ENCODE assay signal across 1 cellular context in genomic region chr20:63689046-63690000, GRCh38.
TF ChIP-seq lines count a peak whose summit lies in the region.

No MANE protein-coding gene starts in this region.

TF ChIP-seq in HepG2, 621 proteins besides CTCF, POLR2A, EP300 and RAD21:
- TF ChIP-seq MATR3 (CRISPR knock-in tag; IDR thresholded peaks at IDR 0.05) (0 out of 2 replicates have a peak, but pooled peaks have one; percentile 32), PCBP1 (IDR thresholded peaks at IDR 0.05; ENCODE audit: borderline replicate concordance, low read depth, low read length) (0 out of 2 replicates have a peak, but pooled peaks have one; percentile 68), AKAP8 (CRISPR knock-in tag; IDR thresholded peaks at IDR 0.05) (0 out of 2 replicates have a peak, but pooled peaks have one; percentile 27), KDM3A (CRISPR knock-in tag; IDR thresholded peaks at IDR 0.05; ENCODE audit: low read depth) (peak; percentile 5; the same call in 1 of the 2 replicates), IRF9 (CRISPR knock-in tag; IDR thresholded peaks at IDR 0.05; ENCODE audit: borderline replicate concordance) (0 out of 2 replicates have a peak, but pooled peaks have one; percentile 42), RBFOX2 (IDR thresholded peaks at IDR 0.05; ENCODE audit: low read depth, low read length) (0 out of 2 replicates have a peak, but pooled peaks have one; percentile 6), AGO1 (IDR thresholded peaks at IDR 0.05; ENCODE audit: low read depth, low read length, poor library complexity, severe bottlenecking) (peak; percentile 94), AGO2 (optimal IDR thresholded peaks at IDR 0.05; ENCODE audit: low read depth, low read length) (peak; percentile 80), ZNF781 (CRISPR knock-in tag; IDR thresholded peaks at IDR 0.05; ENCODE audit: borderline replicate concordance, not compliant biosample characterization) (no peak), CHCHD3 (CRISPR knock-in tag; IDR thresholded peaks at IDR 0.05) (0 out of 2 replicates have a peak, but pooled peaks have one; percentile 22), USF2 (IDR thresholded peaks at IDR 0.05; ENCODE audit: low read depth, low read length) (no peak), USF2 (CRISPR knock-in tag; IDR thresholded peaks at IDR 0.05; ENCODE audit: borderline replicate concordance) (no peak), KDM5B (CRISPR knock-in tag; IDR thresholded peaks at IDR 0.05; ENCODE audit: borderline replicate concordance) (0 out of 2 replicates have a peak, but pooled peaks have one; percentile 23), ZFP90 (CRISPR knock-in tag; IDR thresholded peaks at IDR 0.05; ENCODE audit: borderline replicate concordance) (0 out of 2 replicates have a peak, but pooled peaks have one; percentile 27), NCOR1 (IDR thresholded peaks at IDR 0.05; ENCODE audit: borderline replicate concordance, low read length) (no peak), POLR2AphosphoS5 (IDR thresholded peaks at IDR 0.05; ENCODE audit: low read depth, low read length) (peak; percentile 2; the same call in 1 of the 2 replicates), HES4 (CRISPR knock-in tag; IDR thresholded peaks at IDR 0.05; ENCODE audit: borderline replicate concordance) (0 out of 2 replicates have a peak, but pooled peaks have one; percentile 8), ZBTB33 (CRISPR knock-in tag; IDR thresholded peaks at IDR 0.05) (peak; percentile 69; the same call in 1 of the 2 replicates), FOXM1 (CRISPR knock-in tag; IDR thresholded peaks at IDR 0.05) (no peak), ZNF609 (CRISPR knock-in tag; IDR thresholded peaks at IDR 0.05; ENCODE audit: borderline replicate concordance) (no peak), ZMYM3 (CRISPR knock-in tag; IDR thresholded peaks at IDR 0.05) (no peak), ZNF407 (CRISPR knock-in tag; IDR thresholded peaks at IDR 0.05; ENCODE audit: not compliant biosample characterization) (peak; percentile 42), ZNF274 (CRISPR knock-in tag; IDR thresholded peaks at IDR 0.05) (0 out of 2 replicates have a peak, but pooled peaks have one; percentile 43)
